ENCODE assay signal across 12 cellular contexts in the genomic region with DNA sequence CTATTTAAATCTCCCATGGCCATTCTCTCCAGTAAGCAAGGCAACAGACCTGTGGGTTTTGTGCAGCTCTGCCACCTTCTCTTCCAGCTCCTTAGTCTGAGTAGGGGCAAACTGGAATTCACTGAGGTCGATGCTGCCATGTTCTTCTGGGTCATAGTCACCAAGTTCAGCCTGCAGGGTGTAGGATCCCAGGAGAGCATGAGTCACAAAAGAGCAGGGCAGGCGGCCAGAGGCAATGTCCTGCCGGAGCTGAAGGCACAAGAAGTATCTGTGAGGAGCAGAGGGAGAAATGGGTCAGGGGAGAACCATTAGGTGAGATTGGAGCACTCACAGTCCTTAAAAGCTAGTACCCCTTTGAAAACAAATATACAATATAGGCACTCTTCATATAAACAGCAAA.
DNase-seq lines count a peak whose midpoint lies in the region; ATAC-seq and TF ChIP-seq lines count a peak whose summit lies in the region.
"Had no signal": no experiment of that assay in that cellular context is flagged by ENCODE, and none has a peak within 500 bp of the region (broad histone marks: within the 10 kb centered on the region; RNA-seq: fewer than 3 reads in every experiment).

No MANE protein-coding gene starts in this region.

- H3K4me3 Mint-ChIP-seq in GM23338: no peak overlapping the region
- no peak overlapping the region for H3K4me3 Mint-ChIP-seq in activated T-helper 2 cell treated with anti-CD3 and anti-CD28 coated beads, Interferon-gamma antibody, Interleukin-2, Interleukin-4, amounts not matched to agents 10 μg/mL and 5 μg/mL and 100 μg/mL, durations not matched to agents 14 hours and 24 hours and 36 hours (ENCODE audit: low read depth)
- H3K4me3 Mint-ChIP-seq: natural killer cell had no signal

- H4K20me1 ChIP-seq in GM23338 (replicated peaks; ENCODE audit: insufficient read depth): no peaks in the 10 kb centered on the region

- H3K9me2 ChIP-seq in GM23338 (ENCODE audit: insufficient read depth): no peaks in the 10 kb centered on the region

- peaks cover 14% of the 10 kb centered on the region for H3K4me1 ChIP-seq in GM23338 (ENCODE audit: insufficient read depth)

- no peaks in the 10 kb centered on the region for H3K27me3 ChIP-seq in GM23338 (ENCODE audit: insufficient read depth)

- no peak overlapping the region for H3K27ac ChIP-seq in GM23338 (ENCODE audit: low read depth)

- no peak overlapping the region for H2AFZ ChIP-seq in GM23338

- H3K27ac Mint-ChIP-seq in GM23338: 0 out of 2 replicates have a peak overlapping the region, but pooled peaks have one; percentile 4
- no peak overlapping the region for H3K27ac Mint-ChIP-seq in activated T-helper 2 cell treated with anti-CD3 and anti-CD28 coated beads, Interferon-gamma antibody, Interleukin-2, Interleukin-4, amounts not matched to agents 10 μg/mL and 5 μg/mL and 100 μg/mL, durations not matched to agents 14 hours and 24 hours and 36 hours
- H3K27ac Mint-ChIP-seq: natural killer cell had no signal

- H3K36me3 Mint-ChIP-seq in GM23338 (ENCODE audit: low read depth): no peaks in the 10 kb centered on the region
- no peaks in the 10 kb centered on the region for H3K36me3 Mint-ChIP-seq in activated T-helper 2 cell treated with anti-CD3 and anti-CD28 coated beads, Interferon-gamma antibody, Interleukin-2, Interleukin-4, amounts not matched to agents 10 μg/mL and 5 μg/mL and 100 μg/mL, durations not matched to agents 14 hours and 24 hours and 36 hours (ENCODE audit: low read depth)
- H3K36me3 Mint-ChIP-seq: natural killer cell had no signal

- intact Hi-C loops in activated T-helper 2 cell treated with anti-CD3 and anti-CD28 coated beads, Interferon-gamma antibody, Interleukin-2, Interleukin-4, amounts not matched to agents 10 μg/mL and 5 μg/mL and 100 μg/mL, durations not matched to agents 14 hours and 24 hours and 36 hours (cut with micrococcal nuclease): no loop called here

- DNase-seq in GM23338 (ENCODE audit: low spot score) (no peak), T1000 (lab: John Stamatoyannopoulos, UW) (peak; percentile 69), fibroblast of villous mesenchyme (ENCODE audit: low read depth) (peak; percentile 58), smooth muscle cell of the brain vasculature (ENCODE audit: low read depth, low spot score) (peak; percentile 17), DMS79 (lab: John Stamatoyannopoulos, UW) (no peak), NOMO-1 treated with DMSO at 0.1 percent for 48 hours (lab: John Stamatoyannopoulos, UW; ENCODE audit: unreplicated experiment) (no peak)
- DNase-seq in activated T-helper 2 cell treated with anti-CD3 and anti-CD28 coated beads, Interferon-gamma antibody, Interleukin-2, Interleukin-4, amounts not matched to agents 10 μg/mL and 5 μg/mL and 100 μg/mL, durations not matched to agents 14 hours and 24 hours and 36 hours (ENCODE audit: low spot score): no peak
- DNase-seq: natural killer cell, NCI-H2029 treated with DMSO at 0.1 percent for 48 hours, T-helper 9 cell had no signal

- TF ChIP-seq CTCF in GM23338 (conservative IDR thresholded peaks at IDR 0.05; ENCODE audit: low read depth in 2 of 2) (no peak), fibroblast of villous mesenchyme (IDR thresholded peaks at IDR 0.05; ENCODE audit: insufficient read depth, low read depth, low read length) (no peak)

- H3K9me3 Mint-ChIP-seq in GM23338: no peaks in the 10 kb centered on the region
- H3K9me3 Mint-ChIP-seq in activated T-helper 2 cell treated with anti-CD3 and anti-CD28 coated beads, Interferon-gamma antibody, Interleukin-2, Interleukin-4, amounts not matched to agents 10 μg/mL and 5 μg/mL and 100 μg/mL, durations not matched to agents 14 hours and 24 hours and 36 hours: no peaks in the 10 kb centered on the region
- H3K9me3 Mint-ChIP-seq: natural killer cell had no signal

- H3F3A ChIP-seq in GM23338 (replicated peaks; ENCODE audit: low read depth): no peaks in the 10 kb centered on the region

- peaks cover 3% of the 10 kb centered on the region for H3K27me3 Mint-ChIP-seq in GM23338 (ENCODE audit: insufficient read depth, low read depth, poor library complexity)
- H3K27me3 Mint-ChIP-seq in activated T-helper 2 cell treated with anti-CD3 and anti-CD28 coated beads, Interferon-gamma antibody, Interleukin-2, Interleukin-4, amounts not matched to agents 10 μg/mL and 5 μg/mL and 100 μg/mL, durations not matched to agents 14 hours and 24 hours and 36 hours (ENCODE audit: low read depth): peaks cover 1% of the 10 kb centered on the region

- H3K36me3 ChIP-seq in GM23338 (ENCODE audit: insufficient read depth): no peaks in the 10 kb centered on the region

- peaks cover 13% of the 10 kb centered on the region; the same call in 2 of the 3 replicates for H3K4me1 Mint-ChIP-seq in GM23338
- no peaks in the 10 kb centered on the region for H3K4me1 Mint-ChIP-seq in activated T-helper 2 cell treated with anti-CD3 and anti-CD28 coated beads, Interferon-gamma antibody, Interleukin-2, Interleukin-4, amounts not matched to agents 10 μg/mL and 5 μg/mL and 100 μg/mL, durations not matched to agents 14 hours and 24 hours and 36 hours (ENCODE audit: low read depth)
- H3K4me1 Mint-ChIP-seq: natural killer cell had no signal

- no peaks in the 10 kb centered on the region for H3K79me2 ChIP-seq in GM23338 (replicated peaks; ENCODE audit: insufficient read depth)

- no peak overlapping the region for H3K4me3 ChIP-seq in GM23338
- no peak overlapping the region for H3K4me3 ChIP-seq in fibroblast of villous mesenchyme (ENCODE audit: low read depth, low read length)

- no peak for ATAC-seq in GM23338
- ATAC-seq in GM21390 (IDR thresholded peaks at IDR 0.05; ENCODE audit: unreplicated experiment): no peak
- ATAC-seq: HepG2, natural killer cell had no signal

- H3K4me2 ChIP-seq in GM23338: no peak overlapping the region

TF ChIP-seq in GM23338, 12 proteins besides CTCF, POLR2A, EP300 and RAD21:
- TF ChIP-seq CREB1 (CRISPR knock-in tag; IDR thresholded peaks at IDR 0.05; ENCODE audit: low read depth): no peak

Comparison
In these comparisons a context has a peak if more than half of its experiments do, and no peak if none do; other contexts are left out.
1. DNase-seq: peak in T1000 (single experiment), fibroblast of villous mesenchyme (single experiment) and smooth muscle cell of the brain vasculature (single experiment); none in GM23338 (single experiment), DMS79 (single experiment), NOMO-1 treated with DMSO at 0.1 percent for 48 hours (single experiment) and activated T-helper 2 cell treated with anti-CD3 and anti-CD28 coated beads, Interferon-gamma antibody, Interleukin-2, Interleukin-4, amounts not matched to agents 10 μg/mL and 5 μg/mL and 100 μg/mL, durations not matched to agents 14 hours and 24 hours and 36 hours (single experiment).